Comparison of ENCODE assay signal across 1 cellular context in the genomic region with DNA sequence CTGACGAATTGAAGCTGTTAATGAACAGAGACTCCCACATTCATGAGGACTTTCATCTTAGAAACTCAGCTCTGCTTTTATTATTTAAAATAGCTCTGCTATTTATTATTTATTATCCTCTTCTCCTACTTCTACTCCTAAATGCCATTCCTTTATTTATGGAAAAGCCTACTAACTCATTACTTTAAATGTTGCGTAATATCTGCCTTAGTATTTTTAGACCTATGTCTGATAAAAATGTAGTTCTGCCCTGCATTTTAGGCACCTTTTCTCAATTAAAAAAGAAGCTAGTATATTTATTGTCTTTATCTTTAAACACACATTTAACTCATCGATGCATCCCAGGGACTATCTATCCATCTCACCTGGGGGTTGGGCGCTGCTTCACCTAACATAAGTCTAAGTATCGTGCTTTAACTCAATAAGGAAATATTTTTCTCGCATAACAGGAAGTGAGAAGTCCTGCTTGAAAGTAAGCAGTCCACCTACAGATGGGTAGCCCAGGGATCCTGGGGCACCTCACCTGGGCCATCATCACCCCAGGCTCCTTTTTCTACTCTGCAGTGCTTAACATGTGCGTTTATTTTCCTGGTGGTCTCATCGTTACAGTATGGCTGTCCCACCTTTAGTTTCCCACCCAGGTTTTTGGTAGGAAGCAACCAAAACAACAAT.
A peak's percentile ranks its signal among the peaks of the same experiment; 100 is the strongest.
TF ChIP-seq lines count a peak whose summit lies in the region.

No MANE protein-coding gene starts in this region.

TF ChIP-seq in K562, 482 proteins besides CTCF, POLR2A, EP300 and RAD21:
- TF ChIP-seq NCOA6 (IDR thresholded peaks at IDR 0.05) (no peak), ZNF140 (CRISPR knock-in tag; IDR thresholded peaks at IDR 0.05) (no peak), CEBPG (CRISPR knock-in tag; IDR thresholded peaks at IDR 0.05) (no peak), CEBPG (tag; conservative IDR thresholded peaks at IDR 0.05 in 1 of 2, IDR thresholded peaks at IDR 0.05 in 1 of 2) (peak; percentile 85 to 99), ZNF347 (CRISPR knock-in tag; IDR thresholded peaks at IDR 0.05; ENCODE audit: low read depth) (no peak), CEBPB (tag; IDR thresholded peaks at IDR 0.05) (peak; percentile 98), MCM5 (IDR thresholded peaks at IDR 0.05; ENCODE audit: low read depth) (no peak), CCNT2 (IDR thresholded peaks at IDR 0.05; ENCODE audit: borderline replicate concordance, extremely low read depth, insufficient read length, low read depth, low read length) (no peak), SPI1 (IDR thresholded peaks at IDR 0.05; ENCODE audit: borderline replicate concordance, low read depth, low read length) (peak; percentile 52; the same call in 1 of the 2 replicates), TAF15 (IDR thresholded peaks at IDR 0.05; ENCODE audit: low read depth, low read length) (no peak)
- TF ChIP-seq, protein P1, sequence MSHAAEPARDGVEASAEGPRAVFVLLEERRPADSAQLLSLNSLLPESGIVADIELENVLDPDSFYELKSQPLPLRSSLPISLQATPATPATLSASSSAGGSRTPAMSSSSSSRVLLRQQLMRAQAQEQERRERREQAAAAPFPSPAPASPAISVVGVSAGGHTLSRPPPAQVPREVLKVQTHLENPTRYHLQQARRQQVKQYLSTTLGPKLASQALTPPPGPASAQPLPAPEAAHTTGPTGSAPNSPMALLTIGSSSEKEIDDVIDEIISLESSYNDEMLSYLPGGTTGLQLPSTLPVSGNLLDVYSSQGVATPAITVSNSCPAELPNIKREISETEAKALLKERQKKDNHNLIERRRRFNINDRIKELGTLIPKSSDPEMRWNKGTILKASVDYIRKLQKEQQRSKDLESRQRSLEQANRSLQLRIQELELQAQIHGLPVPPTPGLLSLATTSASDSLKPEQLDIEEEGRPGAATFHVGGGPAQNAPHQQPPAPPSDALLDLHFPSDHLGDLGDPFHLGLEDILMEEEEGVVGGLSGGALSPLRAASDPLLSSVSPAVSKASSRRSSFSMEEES (CRISPR knock-in tag; IDR thresholded peaks at IDR 0.05), result no peak
- TF ChIP-seq, protein P2, sequence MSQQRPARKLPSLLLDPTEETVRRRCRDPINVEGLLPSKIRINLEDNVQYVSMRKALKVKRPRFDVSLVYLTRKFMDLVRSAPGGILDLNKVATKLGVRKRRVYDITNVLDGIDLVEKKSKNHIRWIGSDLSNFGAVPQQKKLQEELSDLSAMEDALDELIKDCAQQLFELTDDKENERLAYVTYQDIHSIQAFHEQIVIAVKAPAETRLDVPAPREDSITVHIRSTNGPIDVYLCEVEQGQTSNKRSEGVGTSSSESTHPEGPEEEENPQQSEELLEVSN (IDR thresholded peaks at IDR 0.05; ENCODE audit: borderline replicate concordance in 1 of 2, extremely low read depth in 1 of 2, insufficient read depth in 1 of 2, insufficient read length in 1 of 2, low read depth in 1 of 2, low read length in 1 of 2, poor library complexity in 1 of 2, severe bottlenecking in 1 of 2), result no peak
- TF ChIP-seq, protein P3, sequence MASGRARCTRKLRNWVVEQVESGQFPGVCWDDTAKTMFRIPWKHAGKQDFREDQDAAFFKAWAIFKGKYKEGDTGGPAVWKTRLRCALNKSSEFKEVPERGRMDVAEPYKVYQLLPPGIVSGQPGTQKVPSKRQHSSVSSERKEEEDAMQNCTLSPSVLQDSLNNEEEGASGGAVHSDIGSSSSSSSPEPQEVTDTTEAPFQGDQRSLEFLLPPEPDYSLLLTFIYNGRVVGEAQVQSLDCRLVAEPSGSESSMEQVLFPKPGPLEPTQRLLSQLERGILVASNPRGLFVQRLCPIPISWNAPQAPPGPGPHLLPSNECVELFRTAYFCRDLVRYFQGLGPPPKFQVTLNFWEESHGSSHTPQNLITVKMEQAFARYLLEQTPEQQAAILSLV (tag; IDR thresholded peaks at IDR 0.05), result peak; percentile 83
